In the genomic region with DNA sequence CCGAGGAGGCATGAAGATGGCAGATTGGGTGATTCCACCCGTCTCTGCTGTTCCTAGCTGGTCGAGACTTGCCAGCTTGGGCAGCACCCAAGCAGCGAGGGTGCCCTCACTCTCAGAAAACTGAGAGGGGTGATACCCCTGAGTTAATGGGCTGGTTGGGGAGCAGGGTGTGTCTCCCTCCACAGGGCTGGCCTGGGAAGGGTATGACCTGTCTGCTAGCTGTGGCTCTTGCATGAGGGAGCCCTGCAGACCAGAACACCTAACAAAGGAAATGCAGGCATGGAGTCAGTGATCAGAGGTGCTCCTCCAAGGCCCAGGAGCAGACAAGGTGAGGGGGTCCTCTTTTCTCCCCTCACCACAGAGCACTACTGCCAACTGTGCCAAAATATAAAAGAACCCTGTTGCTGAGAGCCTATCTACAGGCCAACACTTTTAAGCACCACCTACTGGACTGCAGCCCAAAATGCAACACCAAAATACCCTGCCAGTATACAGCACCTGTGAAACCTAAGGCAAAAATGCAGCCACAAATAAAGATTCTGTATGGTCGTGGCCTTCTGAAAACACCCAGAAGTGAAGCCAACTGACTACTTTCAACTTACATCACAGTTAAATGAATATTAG, we compare ENCODE assay signal across 12 cellular contexts. TPM values are rescaled to one million over a fixed set of nuclear protein-coding genes. Genes with fewer than 3 reads are reported as not detected.
DNase-seq lines count a peak whose midpoint lies in the region; ATAC-seq and TF ChIP-seq lines count a peak whose summit lies in the region.
"Had no signal": no experiment of that assay in that cellular context is flagged by ENCODE, and none has a peak within 500 bp of the region (broad histone marks: within the 10 kb centered on the region; RNA-seq: fewer than 3 reads in every experiment).

No MANE protein-coding gene starts in this region.

- DNase-seq in SIG-M5 treated with dmso at 0.1 percent for 504 hours (lab: John Stamatoyannopoulos, UW; ENCODE audit: unreplicated experiment) (peak; percentile 12), SIG-M5 (lab: John Stamatoyannopoulos, UW) (no peak), SW480 (ENCODE audit: low spot score) (peak; percentile 7), progenitor cell of endocrine pancreas (ENCODE audit: low spot score, unreplicated experiment) (no peak), NCI-H1048 (lab: John Stamatoyannopoulos, UW) (no peak), T1000 (lab: John Stamatoyannopoulos, UW) (no peak), anterior cingulate cortex (lab: John Stamatoyannopoulos, UW) (no peak)
- DNase-seq: NCI-H2081 treated with DMSO at 0.1 percent for 48 hours, pancreas had no signal

- TF ChIP-seq CTCF in progenitor cell of endocrine pancreas (IDR thresholded peaks at IDR 0.05; ENCODE audit: unreplicated experiment), result peak; percentile 38

- no peaks in the 10 kb centered on the region for H3K36me3 Mint-ChIP-seq in progenitor cell of endocrine pancreas (ENCODE audit: insufficient read depth)

- H3K9me3 Mint-ChIP-seq in progenitor cell of endocrine pancreas (ENCODE audit: low read depth), result peaks cover 14% of the 10 kb centered on the region
- H3K9me3 Mint-ChIP-seq: T-helper 1 cell treated with Interleukin-12 subunit alpha and Interleukin-12 subunit beta and Interleukin-4 antibody, amounts not matched to agents 30 μg/mL and 1 μg/mL, for 36 hours had no signal

- ATAC-seq in HG02885 (IDR thresholded peaks at IDR 0.05; ENCODE audit: poor library complexity, unreplicated experiment), result peak; percentile 83

- no peak overlapping the region for H3K4me3 Mint-ChIP-seq in progenitor cell of endocrine pancreas (ENCODE audit: low read depth)
- H3K4me3 Mint-ChIP-seq: T-helper 1 cell treated with Interleukin-12 subunit alpha and Interleukin-12 subunit beta and Interleukin-4 antibody, amounts not matched to agents 30 μg/mL and 1 μg/mL, for 36 hours had no signal

- no peaks in the 10 kb centered on the region for H3K4me1 Mint-ChIP-seq in progenitor cell of endocrine pancreas (ENCODE audit: low read depth)

- no peaks in the 10 kb centered on the region for H3K27me3 Mint-ChIP-seq in progenitor cell of endocrine pancreas

- no peak overlapping the region for H3K27ac Mint-ChIP-seq in progenitor cell of endocrine pancreas
- H3K27ac Mint-ChIP-seq: T-helper 1 cell treated with Interleukin-12 subunit alpha and Interleukin-12 subunit beta and Interleukin-4 antibody, amounts not matched to agents 30 μg/mL and 1 μg/mL, for 36 hours had no signal

RNA-seq across cellular contexts. Expression of gene PPM1L, which starts 35.8 kb away (rescaled TPM):
- total RNA-seq in progenitor cell of endocrine pancreas, result 29.8 and 30.1 TPM in 2 replicates

RNA-seq across cellular contexts. Expression of gene ARL14, which starts 43.3 kb away (rescaled TPM):
- 0.50 and 1.00 TPM in 2 replicates for total RNA-seq in progenitor cell of endocrine pancreas
- total RNA-seq: chondrocyte had no signal

Comparison
In these comparisons a context has a peak if more than half of its experiments do, and no peak if none do; other contexts are left out.
1. DNase-seq: peak in SIG-M5 treated with dmso at 0.1 percent for 504 hours (single experiment) and SW480 (single experiment); none in SIG-M5 (single experiment), progenitor cell of endocrine pancreas (single experiment), NCI-H1048 (single experiment), T1000 (single experiment) and anterior cingulate cortex (0 of 58).